In the genomic region with DNA sequence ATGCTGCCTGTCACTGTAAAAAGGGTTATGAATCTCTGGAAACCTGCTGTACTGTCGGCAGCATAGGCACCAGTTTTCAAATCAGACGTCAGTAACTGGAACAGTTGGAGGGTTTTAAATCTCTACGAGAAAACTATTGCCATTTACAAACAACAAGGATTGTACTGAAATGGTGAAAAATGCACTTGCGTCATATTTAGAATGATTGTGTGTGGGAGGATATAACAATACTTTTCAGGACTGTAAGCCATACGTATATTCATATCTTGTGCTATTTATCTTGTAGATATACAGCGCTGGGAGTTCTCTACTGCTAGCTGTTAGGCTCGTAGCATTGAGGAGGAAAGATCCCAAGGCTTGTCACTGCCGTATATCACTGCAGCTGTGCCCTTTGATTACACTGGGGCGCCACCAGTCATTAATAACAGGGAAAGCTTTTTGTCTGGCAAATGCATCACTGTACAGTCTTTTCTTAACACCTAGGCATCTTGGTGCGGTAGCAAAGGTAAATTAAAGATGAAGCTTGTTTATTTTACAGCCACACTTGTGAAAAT, we compare ENCODE assay signal across 17 cellular contexts.
"Had no signal": no experiment of that assay in that cellular context is flagged by ENCODE, and none has a peak within 500 bp of the region (broad histone marks: within the 10 kb centered on the region; RNA-seq: fewer than 3 reads in every experiment).

No MANE protein-coding gene starts in this region.

- H3K27ac ChIP-seq: adrenal gland, cardiac muscle cell, esophagus muscularis mucosa, hepatocyte, tibial artery, uterus had no signal

- DNase-seq: activated CD4-positive, alpha-beta T cell treated with anti-CD3 and anti-CD28 coated beads, Interleukin-2, amount 50 U/mL, for 48 hours; activated gamma-delta T cell; adrenal gland; effector memory CD4-positive, alpha-beta T cell; islet precursor cell; left colon; natural killer cell; stimulated activated CD4-positive, alpha-beta T cell treated with anti-CD3 and anti-CD28 coated beads, Interleukin-12 subunit alpha, Interleukin-12 subunit beta, amount 100 ng/mL, for 4 hours; stimulated activated CD4-positive, alpha-beta T cell treated with anti-CD3 and anti-CD28 coated beads, Interleukin-1b, Interleukin-23, amount 100 ng/mL, for 48 hours; stimulated activated CD8-positive, alpha-beta memory T cell treated with anti-CD3 and anti-CD28 coated beads, Interleukin-4, amount 100 ng/mL, for 48 hours; stimulated activated naive CD4-positive, alpha-beta T cell; tibial artery; uterus had no signal

- ATAC-seq: activated naive CD4-positive, alpha-beta T cell treated with anti-CD3 and anti-CD28 coated beads, Interleukin-2, amount 50 U/mL, for 72 hours; left colon; natural killer cell had no signal
